21 cellular contexts compared by ENCODE assay signal in genomic region chr7:140360697-140361229, GRCh38. TPM values are rescaled to one million over a fixed set of nuclear protein-coding genes. Genes with fewer than 3 reads are reported as not detected.
DNase-seq lines count a peak whose midpoint lies in the region; ATAC-seq and TF ChIP-seq lines count a peak whose summit lies in the region.
"Had no signal": no experiment of that assay in that cellular context is flagged by ENCODE, and none has a peak within 500 bp of the region (broad histone marks: within the 10 kb centered on the region; RNA-seq: fewer than 3 reads in every experiment).

No MANE protein-coding gene starts in this region.

- no peaks in the 10 kb centered on the region for H3K9me3 ChIP-seq in T-helper 17 cell (ENCODE audit: control insufficient read depth, low read length, poor library complexity, severe bottlenecking)
- H3K9me3 ChIP-seq: colonic mucosa, SJCRH30, upper lobe of left lung had no signal

- H3K36me3 Mint-ChIP-seq in T-helper 17 cell (ENCODE audit: low read depth) = peaks cover 2% of the 10 kb centered on the region
- H3K36me3 Mint-ChIP-seq in chondrocyte (ENCODE audit: low read depth) = peaks cover 29% of the 10 kb centered on the region
- peaks cover 50 to 64% of the 10 kb centered on the region in 2 donors for H3K36me3 Mint-ChIP-seq in stimulated activated naive B cell treated with anti-CD40 and anti-IgM and Interleukin-4, amounts not matched to agents 10 μg/mL and 1 μg/mL and 100 μg/mL, for 72 hours

- no peaks in the 10 kb centered on the region for H3K9me3 Mint-ChIP-seq in chondrocyte (ENCODE audit: low read depth)
- peaks cover 0 to 4% of the 10 kb centered on the region in 2 donors for H3K9me3 Mint-ChIP-seq in stimulated activated naive B cell treated with anti-CD40 and anti-IgM and Interleukin-4, amounts not matched to agents 10 μg/mL and 1 μg/mL and 100 μg/mL, for 72 hours
- H3K9me3 Mint-ChIP-seq: activated B cell treated with CpG ODN at 0.5 μM for 24 hours, memory B cell had no signal

- H3K27me3 Mint-ChIP-seq in T-helper 17 cell (no peaks in the 10 kb centered on the region), chondrocyte (ENCODE audit: low read depth) (no peaks in the 10 kb centered on the region)
- H3K27me3 Mint-ChIP-seq in stimulated activated naive B cell treated with anti-CD40 and anti-IgM and Interleukin-4, amounts not matched to agents 10 μg/mL and 1 μg/mL and 100 μg/mL, for 72 hours = no peaks in the 10 kb centered on the region
- H3K27me3 Mint-ChIP-seq: activated B cell treated with CpG ODN at 0.5 μM for 24 hours, memory B cell had no signal

- TF ChIP-seq CTCF in chondrocyte (IDR thresholded peaks at IDR 0.05) (no peak), GM13977 (IDR thresholded peaks at IDR 0.05; ENCODE audit: extremely low read depth, insufficient read depth, missing control alignments) (no peak)

- H3K4me1 Mint-ChIP-seq in T-helper 17 cell = peaks cover 25% of the 10 kb centered on the region
- H3K4me1 Mint-ChIP-seq in chondrocyte (ENCODE audit: low read depth) = no peaks in the 10 kb centered on the region
- H3K4me1 Mint-ChIP-seq in stimulated activated naive B cell treated with anti-CD40 and anti-IgM and Interleukin-4, amounts not matched to agents 10 μg/mL and 1 μg/mL and 100 μg/mL, for 72 hours = peaks cover 20 to 46% of the 10 kb centered on the region in 2 donors

- ATAC-seq in T-helper 17 cell = no peak
- peak; percentile 12 to 42 for ATAC-seq in stimulated activated naive B cell treated with anti-CD40 and anti-IgM and Interleukin-4, amounts not matched to agents 10 μg/mL and 1 μg/mL and 100 μg/mL, for 72 hours (replicated peaks)
- ATAC-seq: Panc1 had no signal

- in situ Hi-C loops in GM13977 (cut with MboI; ENCODE audit: low pct_unique_long_range_greater_than_20kb, low sequenced_read_pairs, unreplicated experiment) = no loop called here

- DNase-seq in stimulated activated CD4-positive, alpha-beta T cell treated with anti-CD3 and anti-CD28 coated beads, Interleukin-15, amount 100 ng/mL, for 24 hours = peak; percentile 26
- no peak for DNase-seq in stimulated activated CD4-positive, alpha-beta T cell treated with anti-CD3 and anti-CD28 coated beads, Interleukin-12 subunit alpha, Interleukin-12 subunit beta, amount 100 ng/mL, for 4 hours
- DNase-seq in T-helper 17 cell (no peak), chondrocyte (ENCODE audit: low spot score) (no peak), occipital lobe (lab: John Stamatoyannopoulos, UW) (no peak), GM13977 (ENCODE audit: low spot score) (no peak), NCI-H345 treated with DMSO at 0.1 percent for 48 hours (lab: John Stamatoyannopoulos, UW; ENCODE audit: unreplicated experiment) (no peak)
- DNase-seq in stimulated activated naive B cell treated with anti-CD40 and anti-IgM and Interleukin-4, amounts not matched to agents 10 μg/mL and 1 μg/mL and 100 μg/mL, for 72 hours = no peak
- DNase-seq: activated B cell treated with CpG ODN at 0.5 μM for 24 hours; activated CD8-positive, alpha-beta memory T cell treated with anti-CD3 and anti-CD28 coated beads, Interleukin-2, amount 50 U/mL, for 48 hours; brain microvascular endothelial cell; colonic mucosa; NCI-H1048; NCI-H1930; NCI-H226; posterior cingulate gyrus; SJCRH30; upper lobe of left lung had no signal

- H3K27ac Mint-ChIP-seq in T-helper 17 cell (peak overlapping the region; percentile 22), chondrocyte (ENCODE audit: unreplicated experiment) (peak overlapping the region; percentile 52)
- peak overlapping the region; percentile 16 for H3K27ac Mint-ChIP-seq in stimulated activated naive B cell treated with anti-CD40 and anti-IgM and Interleukin-4, amounts not matched to agents 10 μg/mL and 1 μg/mL and 100 μg/mL, for 72 hours
- H3K27ac Mint-ChIP-seq: activated B cell treated with CpG ODN at 0.5 μM for 24 hours, memory B cell had no signal

- H3K4me3 Mint-ChIP-seq in T-helper 17 cell = no peak overlapping the region
- H3K4me3 Mint-ChIP-seq in chondrocyte (ENCODE audit: unreplicated experiment) = no peak overlapping the region
- H3K4me3 Mint-ChIP-seq in stimulated activated naive B cell treated with anti-CD40 and anti-IgM and Interleukin-4, amounts not matched to agents 10 μg/mL and 1 μg/mL and 100 μg/mL, for 72 hours = no peak overlapping the region
- H3K4me3 Mint-ChIP-seq: activated B cell treated with CpG ODN at 0.5 μM for 24 hours, memory B cell had no signal

RNA-seq across cellular contexts. Expression of gene SLC37A3, which starts 37.6 kb away (rescaled TPM):
- 10 to 100 TPM; 23.8 to 26.4 TPM for total RNA-seq in T-helper 17 cell
- 59.3 to 68.1 TPM (median 64.9 TPM) in 3 replicates for total RNA-seq in chondrocyte
- total RNA-seq in occipital lobe = 124 TPM

RNA-seq across cellular contexts. Expression of gene RAB19, which starts 43.1 kb away (rescaled TPM):
- 1 to 10 TPM; 2.1 TPM for total RNA-seq in T-helper 17 cell
- total RNA-seq in chondrocyte = not detected in 3 replicates
- total RNA-seq in occipital lobe = not detected
- total RNA-seq: glomerular endothelial cell, SJCRH30 had no signal
